Comparison of ENCODE assay signal across 8 cellular contexts in genomic region chr19:1747285-1748114, GRCh38. TPM values are rescaled to one million over a fixed set of nuclear protein-coding genes. Genes with fewer than 3 reads are reported as not detected.
A peak's percentile ranks its signal among the peaks of the same experiment; 100 is the strongest.
DNase-seq lines count a peak whose midpoint lies in the region; ATAC-seq and TF ChIP-seq lines count a peak whose summit lies in the region.

No MANE protein-coding gene starts in this region.

- no peaks in the 10 kb centered on the region for H3K9me3 ChIP-seq in BLaER1

- H3K36me3 ChIP-seq in BLaER1 = no peaks in the 10 kb centered on the region
- H3K36me3 ChIP-seq in KMS-11 (ENCODE audit: insufficient read depth) = no peaks in the 10 kb centered on the region

- peak overlapping the region; percentile 52 for H3K4me3 ChIP-seq in BLaER1
- no peak overlapping the region for H3K4me3 ChIP-seq in KMS-11 (IDR thresholded peaks at IDR 0.05; ENCODE audit: insufficient read depth, low read depth, low read length)

- H4K20me1 ChIP-seq in BLaER1 = peaks cover 67% of the 10 kb centered on the region
- no peaks in the 10 kb centered on the region for H4K20me1 ChIP-seq in KMS-11 (ENCODE audit: insufficient read depth)

- H3K4me2 ChIP-seq in BLaER1 (peak overlapping the region; percentile 81), KMS-11 (peak overlapping the region; percentile 57; the same call in 1 of the 2 replicates)

- DNase-seq in activated T-helper 9 cell treated with anti-CD3 and anti-CD28 coated beads, Interleukin-2, amount 50 U/mL, for 16 hours (ENCODE audit: low read depth) = peak; percentile 17
- DNase-seq in islet precursor cell (peak; percentile 84), posterior vena cava (ENCODE audit: low spot score) (no peak), DMS 273 treated with DMSO at 0.1 percent for 48 hours (lab: John Stamatoyannopoulos, UW) (no peak)

- H3K9ac ChIP-seq in BLaER1 (no peak overlapping the region), KMS-11 (no peak overlapping the region)

- no peak overlapping the region for H3K27ac ChIP-seq in BLaER1
- no peak overlapping the region for H3K27ac ChIP-seq in KMS-11

- H2AFZ ChIP-seq in KMS-11 (ENCODE audit: low read depth) = peak overlapping the region; percentile 41; the same call in 1 of the 2 replicates

- intact Hi-C loops in posterior vena cava (cut with DNase I) = no loop called here

- H3K79me2 ChIP-seq in KMS-11 (ENCODE audit: insufficient read depth, low read depth) = no peaks in the 10 kb centered on the region

- H3K4me1 ChIP-seq in BLaER1 (peaks cover 51% of the 10 kb centered on the region), KMS-11 (ENCODE audit: low read depth, poor library complexity, severe bottlenecking) (peaks cover 6% of the 10 kb centered on the region)

- ATAC-seq in HG03097 (IDR thresholded peaks at IDR 0.05; ENCODE audit: low FRiP score, unreplicated experiment) (no peak), HG03025 (IDR thresholded peaks at IDR 0.05; ENCODE audit: low FRiP score, unreplicated experiment) (no peak)

- no peak for TF ChIP-seq CTCF in KMS-11 (conservative IDR thresholded peaks at IDR 0.05; ENCODE audit: low read depth, low read length)

- H3K27me3 ChIP-seq in BLaER1 = peaks cover 75% of the 10 kb centered on the region
- peaks cover 82% of the 10 kb centered on the region for H3K27me3 ChIP-seq in KMS-11 (ENCODE audit: insufficient read depth, low read depth)

RNA-seq across cellular contexts. Expression of gene ONECUT3, which starts 5.8 kb away (rescaled TPM):
- not detected for total RNA-seq in posterior vena cava

Comparison
In these comparisons a context has a peak if more than half of its experiments do, and no peak if none do; other contexts are left out.
1. DNase-seq: peak in activated T-helper 9 cell treated with anti-CD3 and anti-CD28 coated beads, Interleukin-2, amount 50 U/mL, for 16 hours (single experiment) and islet precursor cell (single experiment); none in posterior vena cava (single experiment) and DMS 273 treated with DMSO at 0.1 percent for 48 hours (single experiment).